10 cellular contexts compared by ENCODE assay signal in the genomic region with DNA sequence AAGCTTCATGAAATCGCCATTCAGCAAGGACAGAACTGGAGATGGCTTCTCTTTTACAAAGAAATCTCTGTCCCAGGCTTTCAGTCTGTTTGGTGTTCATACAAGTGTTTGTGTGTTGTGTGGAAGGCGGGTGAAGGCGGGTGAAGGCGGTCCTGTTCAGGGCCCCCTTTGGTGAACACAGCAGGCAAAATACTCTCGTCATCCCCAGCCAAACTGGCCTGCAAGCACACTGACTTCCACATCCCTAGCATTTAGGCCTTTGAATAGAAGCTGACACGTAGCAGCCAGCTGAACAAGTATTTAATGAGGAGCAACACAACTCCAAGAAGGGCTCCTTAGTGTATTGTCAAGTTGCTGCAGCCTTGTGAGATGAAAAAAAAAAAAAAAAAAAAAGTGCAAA.
A peak's percentile ranks its signal among the peaks of the same experiment; 100 is the strongest.
DNase-seq lines count a peak whose midpoint lies in the region; ATAC-seq, FAIRE-seq and TF ChIP-seq lines count a peak whose summit lies in the region.
"Had no signal": no experiment of that assay in that cellular context is flagged by ENCODE, and none has a peak within 500 bp of the region (broad histone marks: within the 10 kb centered on the region; RNA-seq: fewer than 3 reads in every experiment).

No MANE protein-coding gene starts in this region.

- H3K9me3 ChIP-seq in skeletal muscle satellite cell (replicated peaks; ENCODE audit: low read length) = no peaks in the 10 kb centered on the region
- H3K9me3 ChIP-seq: prostate gland had no signal

- no peak for FAIRE-seq in D721Med (lab: Jason Lieb, UNC)

- H3F3A ChIP-seq in GM23338 (replicated peaks; ENCODE audit: low read depth) = no peaks in the 10 kb centered on the region

- peaks cover 2% of the 10 kb centered on the region for H3K27me3 Mint-ChIP-seq in GM23338 (ENCODE audit: insufficient read depth, low read depth, poor library complexity)
- H3K27me3 Mint-ChIP-seq in activated naive CD8-positive, alpha-beta T cell = no peaks in the 10 kb centered on the region

- peaks cover 14% of the 10 kb centered on the region for H3K36me3 ChIP-seq in GM23338 (ENCODE audit: insufficient read depth)
- peaks cover 62% of the 10 kb centered on the region for H3K36me3 ChIP-seq in skeletal muscle satellite cell (ENCODE audit: insufficient read depth, low read length)
- H3K36me3 ChIP-seq: prostate gland had no signal

- H3K79me2 ChIP-seq in GM23338 (replicated peaks; ENCODE audit: insufficient read depth) = 0 out of 2 replicates have a peak, but pooled peaks cover 14% of the 10 kb centered on the region

- ATAC-seq in GM23338 (peak; percentile 87), left ventricle myocardium superior (peak; percentile 51), HG03175 (IDR thresholded peaks at IDR 0.05; ENCODE audit: unreplicated experiment) (no peak), GM18861 (IDR thresholded peaks at IDR 0.05; ENCODE audit: unreplicated experiment) (no peak)

- H2AFZ ChIP-seq in GM23338 = no peak overlapping the region

- peaks cover 36% of the 10 kb centered on the region for H3K4me1 Mint-ChIP-seq in GM23338
- peaks cover 96% of the 10 kb centered on the region for H3K4me1 Mint-ChIP-seq in activated naive CD8-positive, alpha-beta T cell (ENCODE audit: low read depth)

- H3K9ac ChIP-seq in skeletal muscle satellite cell (ENCODE audit: low read depth, low read length) = peak overlapping the region; percentile 55

- no peak overlapping the region for H3K4me3 ChIP-seq in GM23338
- H3K4me3 ChIP-seq in skeletal muscle satellite cell (ENCODE audit: low read length) = peak overlapping the region; percentile 23
- H3K4me3 ChIP-seq: cardiac muscle cell, prostate gland had no signal

- H3K4me2 ChIP-seq in GM23338 = peak overlapping the region; percentile 38; the same call in 1 of the 2 replicates
- H3K4me2 ChIP-seq in skeletal muscle satellite cell (ENCODE audit: low read length) = peak overlapping the region; percentile 64

- TF ChIP-seq CTCF in GM23338 (conservative IDR thresholded peaks at IDR 0.05; ENCODE audit: low read depth in 2 of 2) (no peak), D721Med (IDR thresholded peaks at IDR 0.05; ENCODE audit: insufficient read depth, missing control alignments) (no peak)

- no peaks in the 10 kb centered on the region for H4K20me1 ChIP-seq in GM23338 (replicated peaks; ENCODE audit: insufficient read depth)

- no peak overlapping the region for H3K4me3 Mint-ChIP-seq in GM23338
- peak overlapping the region; percentile 46 for H3K4me3 Mint-ChIP-seq in activated naive CD8-positive, alpha-beta T cell

- H3K36me3 Mint-ChIP-seq in GM23338 (ENCODE audit: low read depth) = peaks cover 23% of the 10 kb centered on the region
- H3K36me3 Mint-ChIP-seq in activated naive CD8-positive, alpha-beta T cell = peaks cover 50% of the 10 kb centered on the region

- H3K4me1 ChIP-seq in GM23338 (ENCODE audit: insufficient read depth) (peaks cover 12% of the 10 kb centered on the region), skeletal muscle satellite cell (ENCODE audit: control insufficient read depth, insufficient read depth, low read length) (peaks cover 34% of the 10 kb centered on the region)
- H3K4me1 ChIP-seq: prostate gland had no signal

- H3K9me2 ChIP-seq in GM23338 (ENCODE audit: insufficient read depth) = 0 out of 2 replicates have a peak, but pooled peaks cover 5% of the 10 kb centered on the region

- DNase-seq in GM23338 (ENCODE audit: low spot score) = no peak
- DNase-seq in left ventricle myocardium superior = peak; percentile 56
- no peak for DNase-seq in stimulated activated naive CD4-positive, alpha-beta T cell (lab: John Stamatoyannopoulos, UW)
- DNase-seq in D721Med (ENCODE audit: insufficient read length, low spot score) = no peak

- intact Hi-C loops in left ventricle myocardium superior (cut with micrococcal nuclease) = loop anchor here (10.0 kb wide), 1 partner anchor 226 kb away; no protein-coding TSS in a partner anchor

- peak overlapping the region; percentile 70; the same call in 1 of the 2 replicates for H3K27ac Mint-ChIP-seq in GM23338
- peak overlapping the region; percentile 89 for H3K27ac Mint-ChIP-seq in activated naive CD8-positive, alpha-beta T cell

- peak overlapping the region; percentile 59; the same call in 1 of the 2 replicates for H3K27ac ChIP-seq in GM23338 (ENCODE audit: low read depth)
- H3K27ac ChIP-seq: cardiac muscle cell had no signal

- no peaks in the 10 kb centered on the region for H3K9me3 Mint-ChIP-seq in GM23338
- no peaks in the 10 kb centered on the region for H3K9me3 Mint-ChIP-seq in activated naive CD8-positive, alpha-beta T cell (ENCODE audit: low read depth)

- H3K27me3 ChIP-seq in GM23338 (ENCODE audit: insufficient read depth) (no peaks in the 10 kb centered on the region), skeletal muscle satellite cell (ENCODE audit: control insufficient read depth, insufficient read depth, low read length) (no peaks in the 10 kb centered on the region)
- H3K27me3 ChIP-seq: cardiac muscle cell had no signal

TF ChIP-seq in GM23338, 12 proteins besides CTCF, POLR2A, EP300 and RAD21:
- TF ChIP-seq STAT1 (IDR thresholded peaks at IDR 0.05; ENCODE audit: unreplicated experiment) (no peak), ZNF114 (CRISPR knock-in tag; IDR thresholded peaks at IDR 0.05) (no peak), EZH2 (IDR thresholded peaks at IDR 0.05; ENCODE audit: low read depth, unreplicated experiment) (no peak), ZNF331 (CRISPR knock-in tag; IDR thresholded peaks at IDR 0.05; ENCODE audit: low read depth) (no peak), NANOG (IDR thresholded peaks at IDR 0.05; ENCODE audit: borderline replicate concordance) (no peak)
- TF ChIP-seq, protein P1, sequence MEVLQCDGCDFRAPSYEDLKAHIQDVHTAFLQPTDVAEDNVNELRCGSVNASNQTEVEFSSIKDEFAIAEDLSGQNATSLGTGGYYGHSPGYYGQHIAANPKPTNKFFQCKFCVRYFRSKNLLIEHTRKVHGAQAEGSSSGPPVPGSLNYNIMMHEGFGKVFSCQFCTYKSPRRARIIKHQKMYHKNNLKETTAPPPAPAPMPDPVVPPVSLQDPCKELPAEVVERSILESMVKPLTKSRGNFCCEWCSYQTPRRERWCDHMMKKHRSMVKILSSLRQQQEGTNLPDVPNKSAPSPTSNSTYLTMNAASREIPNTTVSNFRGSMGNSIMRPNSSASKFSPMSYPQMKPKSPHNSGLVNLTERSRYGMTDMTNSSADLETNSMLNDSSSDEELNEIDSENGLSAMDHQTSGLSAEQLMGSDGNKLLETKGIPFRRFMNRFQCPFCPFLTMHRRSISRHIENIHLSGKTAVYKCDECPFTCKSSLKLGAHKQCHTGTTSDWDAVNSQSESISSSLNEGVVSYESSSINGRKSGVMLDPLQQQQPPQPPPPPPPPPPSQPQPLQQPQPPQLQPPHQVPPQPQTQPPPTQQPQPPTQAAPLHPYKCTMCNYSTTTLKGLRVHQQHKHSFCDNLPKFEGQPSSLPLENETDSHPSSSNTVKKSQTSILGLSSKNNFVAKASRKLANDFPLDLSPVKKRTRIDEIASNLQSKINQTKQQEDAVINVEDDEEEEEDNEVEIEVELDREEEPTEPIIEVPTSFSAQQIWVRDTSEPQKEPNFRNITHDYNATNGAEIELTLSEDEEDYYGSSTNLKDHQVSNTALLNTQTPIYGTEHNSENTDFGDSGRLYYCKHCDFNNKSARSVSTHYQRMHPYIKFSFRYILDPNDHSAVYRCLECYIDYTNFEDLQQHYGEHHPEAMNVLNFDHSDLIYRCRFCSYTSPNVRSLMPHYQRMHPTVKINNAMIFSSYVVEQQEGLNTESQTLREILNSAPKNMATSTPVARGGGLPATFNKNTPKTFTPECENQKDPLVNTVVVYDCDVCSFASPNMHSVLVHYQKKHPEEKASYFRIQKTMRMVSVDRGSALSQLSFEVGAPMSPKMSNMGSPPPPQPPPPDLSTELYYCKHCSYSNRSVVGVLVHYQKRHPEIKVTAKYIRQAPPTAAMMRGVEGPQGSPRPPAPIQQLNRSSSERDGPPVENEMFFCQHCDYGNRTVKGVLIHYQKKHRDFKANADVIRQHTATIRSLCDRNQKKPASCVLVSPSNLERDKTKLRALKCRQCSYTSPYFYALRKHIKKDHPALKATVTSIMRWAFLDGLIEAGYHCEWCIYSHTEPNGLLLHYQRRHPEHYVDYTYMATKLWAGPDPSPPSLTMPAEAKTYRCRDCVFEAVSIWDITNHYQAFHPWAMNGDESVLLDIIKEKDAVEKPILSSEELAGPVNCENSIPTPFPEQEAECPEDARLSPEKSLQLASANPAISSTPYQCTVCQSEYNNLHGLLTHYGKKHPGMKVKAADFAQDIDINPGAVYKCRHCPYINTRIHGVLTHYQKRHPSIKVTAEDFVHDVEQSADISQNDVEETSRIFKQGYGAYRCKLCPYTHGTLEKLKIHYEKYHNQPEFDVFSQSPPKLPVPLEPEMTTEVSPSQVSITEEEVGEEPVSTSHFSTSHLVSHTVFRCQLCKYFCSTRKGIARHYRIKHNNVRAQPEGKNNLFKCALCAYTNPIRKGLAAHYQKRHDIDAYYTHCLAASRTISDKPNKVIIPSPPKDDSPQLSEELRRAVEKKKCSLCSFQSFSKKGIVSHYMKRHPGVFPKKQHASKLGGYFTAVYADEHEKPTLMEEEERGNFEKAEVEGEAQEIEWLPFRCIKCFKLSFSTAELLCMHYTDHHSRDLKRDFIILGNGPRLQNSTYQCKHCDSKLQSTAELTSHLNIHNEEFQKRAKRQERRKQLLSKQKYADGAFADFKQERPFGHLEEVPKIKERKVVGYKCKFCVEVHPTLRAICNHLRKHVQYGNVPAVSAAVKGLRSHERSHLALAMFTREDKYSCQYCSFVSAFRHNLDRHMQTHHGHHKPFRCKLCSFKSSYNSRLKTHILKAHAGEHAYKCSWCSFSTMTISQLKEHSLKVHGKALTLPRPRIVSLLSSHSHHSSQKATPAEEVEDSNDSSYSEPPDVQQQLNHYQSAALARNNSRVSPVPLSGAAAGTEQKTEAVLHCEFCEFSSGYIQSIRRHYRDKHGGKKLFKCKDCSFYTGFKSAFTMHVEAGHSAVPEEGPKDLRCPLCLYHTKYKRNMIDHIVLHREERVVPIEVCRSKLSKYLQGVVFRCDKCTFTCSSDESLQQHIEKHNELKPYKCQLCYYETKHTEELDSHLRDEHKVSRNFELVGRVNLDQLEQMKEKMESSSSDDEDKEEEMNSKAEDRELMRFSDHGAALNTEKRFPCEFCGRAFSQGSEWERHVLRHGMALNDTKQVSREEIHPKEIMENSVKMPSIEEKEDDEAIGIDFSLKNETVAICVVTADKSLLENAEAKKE (CRISPR knock-in tag; IDR thresholded peaks at IDR 0.05) = no peak
- TF ChIP-seq, protein P2, sequence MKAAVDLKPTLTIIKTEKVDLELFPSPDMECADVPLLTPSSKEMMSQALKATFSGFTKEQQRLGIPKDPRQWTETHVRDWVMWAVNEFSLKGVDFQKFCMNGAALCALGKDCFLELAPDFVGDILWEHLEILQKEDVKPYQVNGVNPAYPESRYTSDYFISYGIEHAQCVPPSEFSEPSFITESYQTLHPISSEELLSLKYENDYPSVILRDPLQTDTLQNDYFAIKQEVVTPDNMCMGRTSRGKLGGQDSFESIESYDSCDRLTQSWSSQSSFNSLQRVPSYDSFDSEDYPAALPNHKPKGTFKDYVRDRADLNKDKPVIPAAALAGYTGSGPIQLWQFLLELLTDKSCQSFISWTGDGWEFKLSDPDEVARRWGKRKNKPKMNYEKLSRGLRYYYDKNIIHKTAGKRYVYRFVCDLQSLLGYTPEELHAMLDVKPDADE (IDR thresholded peaks at IDR 0.05) = no peak

Comparison
In these comparisons a context has a peak if more than half of its experiments do, and no peak if none do; other contexts are left out.
1. ATAC-seq: peak in GM23338 (single experiment) and left ventricle myocardium superior (single experiment); none in HG03175 (single experiment) and GM18861 (single experiment).